9 cellular contexts compared by ENCODE assay signal in the genomic region with DNA sequence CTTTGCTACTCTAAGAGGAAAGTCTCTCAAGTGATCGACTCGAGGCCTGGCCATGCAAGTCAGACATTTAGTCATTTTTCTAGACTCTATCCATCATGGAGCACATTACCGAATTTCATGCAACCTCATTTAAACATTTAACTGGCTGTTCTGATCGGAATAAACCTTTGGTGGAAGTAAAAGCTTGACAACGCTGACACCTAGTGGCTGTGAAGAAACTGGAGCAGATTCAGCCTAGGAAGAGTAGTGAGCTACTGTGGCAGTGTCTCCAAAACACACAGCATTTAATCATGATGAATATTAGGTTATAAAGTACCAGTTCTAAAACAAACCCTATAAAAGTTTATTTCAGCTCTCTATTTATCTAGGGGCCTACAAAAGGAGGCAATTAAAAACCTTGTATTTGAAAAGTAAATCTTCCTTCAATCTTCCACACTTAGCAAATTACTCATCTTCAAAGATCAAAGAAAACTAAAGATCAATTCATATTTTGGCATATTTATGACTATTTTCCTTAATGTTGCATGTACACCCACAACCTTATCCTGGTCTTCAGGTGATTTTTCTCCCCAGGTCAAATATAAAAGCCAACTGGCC.
DNase-seq lines count a peak whose midpoint lies in the region; ATAC-seq and TF ChIP-seq lines count a peak whose summit lies in the region.
"Had no signal": no experiment of that assay in that cellular context is flagged by ENCODE, and none has a peak within 500 bp of the region (broad histone marks: within the 10 kb centered on the region; RNA-seq: fewer than 3 reads in every experiment).

No MANE protein-coding gene starts in this region.

- H3K9me3 Mint-ChIP-seq in activated naive CD8-positive, alpha-beta T cell treated with anti-CD3 and anti-CD28 coated beads for 36 hours = no peaks in the 10 kb centered on the region
- H3K9me3 Mint-ChIP-seq: dendritic cell treated with granulocyte-macrophage colony-stimulating factor and Interleukin-4, amounts not matched to agents 40 ng/mL and 50 ng/mL, for 4 days had no signal

- no peaks in the 10 kb centered on the region for H3K27me3 ChIP-seq in heart right ventricle

- no peak overlapping the region for H3K27ac Mint-ChIP-seq in activated naive CD8-positive, alpha-beta T cell treated with anti-CD3 and anti-CD28 coated beads for 36 hours
- H3K27ac Mint-ChIP-seq: dendritic cell treated with granulocyte-macrophage colony-stimulating factor and Interleukin-4, amounts not matched to agents 40 ng/mL and 50 ng/mL, for 4 days had no signal

- no peak overlapping the region for H3K4me3 ChIP-seq in heart right ventricle

- H3K27ac ChIP-seq in heart right ventricle = no peak overlapping the region

- ATAC-seq in GM18909 (IDR thresholded peaks at IDR 0.05; ENCODE audit: poor library complexity, unreplicated experiment) = peak; percentile 91
- peak; percentile 61 for ATAC-seq in HG03139 (IDR thresholded peaks at IDR 0.05; ENCODE audit: unreplicated experiment)
- peak in 7 of 8 donors; percentile 49 to 84 (median 73) for ATAC-seq in heart right ventricle

- H3K9me3 ChIP-seq in heart right ventricle = no peaks in the 10 kb centered on the region

- intact Hi-C loops in heart right ventricle (cut with DNase I) = loop anchor here in 6 of 10 donors (5.0 to 10.0 kb wide), 5 partner anchors 254 to 596 kb away; partner anchors contain the start of gene LRRTM3 (in 1 of the 6)

- no peaks in the 10 kb centered on the region for H3K27me3 Mint-ChIP-seq in activated naive CD8-positive, alpha-beta T cell treated with anti-CD3 and anti-CD28 coated beads for 36 hours
- H3K27me3 Mint-ChIP-seq: dendritic cell treated with granulocyte-macrophage colony-stimulating factor and Interleukin-4, amounts not matched to agents 40 ng/mL and 50 ng/mL, for 4 days had no signal

- 7 to 9% methylated on average over 5 of the region's 5 CpGs for WGBS in heart right ventricle, 2 donors

- no peaks in the 10 kb centered on the region for H3K36me3 Mint-ChIP-seq in activated naive CD8-positive, alpha-beta T cell treated with anti-CD3 and anti-CD28 coated beads for 36 hours

- peaks cover 1% of the 10 kb centered on the region for H3K4me1 Mint-ChIP-seq in activated naive CD8-positive, alpha-beta T cell treated with anti-CD3 and anti-CD28 coated beads for 36 hours

- peaks cover 0 to 14% (median 0%) of the 10 kb centered on the region in 9 donors for H3K4me1 ChIP-seq in heart right ventricle

- no peaks in the 10 kb centered on the region for H3K36me3 ChIP-seq in heart right ventricle

- peak; percentile 38 for DNase-seq in DMS153 (lab: John Stamatoyannopoulos, UW)
- DNase-seq in NCI-H82 (lab: John Stamatoyannopoulos, UW) = peak; percentile 67
- peak; percentile 6 for DNase-seq in activated naive CD8-positive, alpha-beta T cell treated with anti-CD3 and anti-CD28 coated beads for 36 hours
- DNase-seq in heart right ventricle = peak in 1 of 2 donors; percentile 10
- peak; percentile 49 for DNase-seq in renal cortical epithelial cell (ENCODE audit: low read depth)
- DNase-seq in islet precursor cell = no peak

- no peak overlapping the region for H3K4me3 Mint-ChIP-seq in activated naive CD8-positive, alpha-beta T cell treated with anti-CD3 and anti-CD28 coated beads for 36 hours
- H3K4me3 Mint-ChIP-seq: dendritic cell treated with granulocyte-macrophage colony-stimulating factor and Interleukin-4, amounts not matched to agents 40 ng/mL and 50 ng/mL, for 4 days had no signal

- TF ChIP-seq CTCF in heart right ventricle (IDR thresholded peaks at IDR 0.05) = peak; percentile 27 to 81 (median 71)
